8 cellular contexts compared by ENCODE assay signal in the genomic region with DNA sequence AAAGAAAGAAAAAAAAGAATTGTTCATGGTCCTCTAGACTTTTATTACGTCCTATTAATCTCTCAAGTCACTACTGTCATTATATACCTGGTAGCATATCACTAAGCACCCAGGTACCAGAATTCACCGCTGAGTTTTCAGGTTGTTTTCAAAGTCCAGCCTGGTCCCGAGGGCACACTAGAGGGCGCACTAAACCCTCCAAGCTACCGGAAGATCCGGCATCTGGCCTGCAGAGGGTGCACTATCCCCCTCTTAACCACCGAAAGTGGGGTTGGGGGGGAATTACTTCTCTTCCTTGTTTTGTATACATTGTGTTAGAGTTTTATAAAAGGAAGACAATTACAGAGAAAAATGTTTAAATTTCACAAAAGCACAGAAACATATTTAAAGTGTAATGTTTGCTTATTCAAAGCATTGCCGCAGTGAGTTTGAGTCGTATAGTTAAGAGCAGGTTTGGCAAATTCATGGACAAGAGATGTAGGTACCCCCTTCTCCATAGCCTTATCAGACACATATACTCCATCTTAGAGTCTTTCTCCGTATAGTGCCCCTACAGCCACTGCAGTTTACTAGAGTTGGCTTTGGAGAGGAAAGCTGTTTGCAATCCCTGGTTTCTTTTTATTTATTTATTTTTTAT. TPM values are rescaled to one million over a fixed set of nuclear protein-coding genes. Genes with fewer than 3 reads are reported as not detected.
DNase-seq lines count a peak whose midpoint lies in the region; ATAC-seq, FAIRE-seq and TF ChIP-seq lines count a peak whose summit lies in the region.

No MANE protein-coding gene starts in this region.

- no peak overlapping the region for H2AFZ ChIP-seq in parathyroid adenoma

- H3K27ac ChIP-seq in parathyroid adenoma: no peak overlapping the region
- H3K27ac ChIP-seq in transverse colon: no peak overlapping the region

- in situ Hi-C loops in transverse colon (cut with MboI; ENCODE audit: low pct_ligation_motif_present in 1 of 4, low pct_unique_long_range_greater_than_20kb in 1 of 4, low sequenced_read_pairs in 3 of 4): no loop called here

- H3K4me1 ChIP-seq in parathyroid adenoma: peaks cover 18% of the 10 kb centered on the region
- no peaks in the 10 kb centered on the region for H3K4me1 ChIP-seq in transverse colon

- intact Hi-C loops in transverse colon (cut with DNase I; ENCODE audit: low total_unique reads): no loop called here

- H3K4me3 Mint-ChIP-seq in activated T-cell treated with anti-CD3 and anti-CD28 coated beads, Interleukin-2, amount 50 U/mL, for 72 hours: no peak overlapping the region

- H3K27me3 ChIP-seq in parathyroid adenoma (ENCODE audit: control insufficient read depth, insufficient read depth, low read length): no peaks in the 10 kb centered on the region
- no peaks in the 10 kb centered on the region for H3K27me3 ChIP-seq in transverse colon

- no peak for TF ChIP-seq POLR2A in transverse colon (IDR thresholded peaks at IDR 0.05)

- peak; percentile 47 for FAIRE-seq in RCC 7860 (lab: Jason Lieb, UNC)

- H3K9me3 ChIP-seq in parathyroid adenoma (ENCODE audit: control insufficient read depth, low read length) (no peaks in the 10 kb centered on the region), transverse colon (no peaks in the 10 kb centered on the region)

- no peak overlapping the region for H3K4me2 ChIP-seq in parathyroid adenoma (ENCODE audit: low read length)

- H3K9ac ChIP-seq in parathyroid adenoma: no peak overlapping the region

- DNase-seq in GDM1 (lab: John Stamatoyannopoulos, UW) (peak; percentile 60), RCC 7860 (ENCODE audit: low spot score) (peak; percentile 59), fibroblast of the conjunctiva (ENCODE audit: low read depth) (peak; percentile 66), transverse colon (peak; percentile 81)
- peak; percentile 78 for DNase-seq in Jurkat, Clone E6-1 (ENCODE audit: low read depth, low spot score)
- peak; percentile 80 to 82 for DNase-seq in activated T-cell treated with anti-CD3 and anti-CD28 coated beads, Interleukin-2, amount 50 U/mL, for 72 hours

- H3K9me3 Mint-ChIP-seq in activated T-cell treated with anti-CD3 and anti-CD28 coated beads, Interleukin-2, amount 50 U/mL, for 72 hours: no peaks in the 10 kb centered on the region

- no peak overlapping the region for H3K27ac Mint-ChIP-seq in activated T-cell treated with anti-CD3 and anti-CD28 coated beads, Interleukin-2, amount 50 U/mL, for 72 hours

- 27 to 46% methylated on average over 6 to 10 of the region's 10 CpGs for WGBS in transverse colon (ENCODE audit: low coverage in 1 of 2), 2 donors

- H3K36me3 ChIP-seq in parathyroid adenoma (ENCODE audit: control insufficient read depth, insufficient read depth, low read length): no peaks in the 10 kb centered on the region
- H3K36me3 ChIP-seq in transverse colon: no peaks in the 10 kb centered on the region

- peak; percentile 98 for TF ChIP-seq CTCF in parathyroid adenoma (IDR thresholded peaks at IDR 0.05)
- TF ChIP-seq CTCF in transverse colon (IDR thresholded peaks at IDR 0.05): peak; percentile 90 to 96 (median 92)

- H3K36me3 Mint-ChIP-seq in activated T-cell treated with anti-CD3 and anti-CD28 coated beads, Interleukin-2, amount 50 U/mL, for 72 hours (ENCODE audit: insufficient read depth in 2 of 2): no peaks in the 10 kb centered on the region

- H3K4me3 ChIP-seq in Jurkat, Clone E6-1 (ENCODE audit: low read length): no peak overlapping the region
- H3K4me3 ChIP-seq in parathyroid adenoma (ENCODE audit: low read depth, low read length) (no peak overlapping the region), transverse colon (no peak overlapping the region)

- H3K27me3 Mint-ChIP-seq in activated T-cell treated with anti-CD3 and anti-CD28 coated beads, Interleukin-2, amount 50 U/mL, for 72 hours (ENCODE audit: low read depth): peaks cover 5% of the 10 kb centered on the region

- no peaks in the 10 kb centered on the region for H3K79me2 ChIP-seq in parathyroid adenoma

- peak; percentile 96 for ATAC-seq in GM21786 (IDR thresholded peaks at IDR 0.05; ENCODE audit: unreplicated experiment)
- ATAC-seq in activated T-cell treated with anti-CD3 and anti-CD28 coated beads, Interleukin-2, amount 50 U/mL, for 72 hours (replicated peaks in 1 of 2): peak; percentile 92 to 95

- no peak for TF ChIP-seq EP300 in transverse colon (IDR thresholded peaks at IDR 0.05; ENCODE audit: low read depth)

- H3K4me1 Mint-ChIP-seq in activated T-cell treated with anti-CD3 and anti-CD28 coated beads, Interleukin-2, amount 50 U/mL, for 72 hours (ENCODE audit: low read depth): peaks cover 12% of the 10 kb centered on the region

RNA-seq across cellular contexts. Expression of gene MOGAT1, which starts 19.2 kb away (rescaled TPM):
- not detected for polyA plus RNA-seq in Jurkat, Clone E6-1 (2012; ENCODE audit: insufficient read depth, insufficient read length)
- total RNA-seq in activated T-cell treated with anti-CD3 and anti-CD28 coated beads, Interleukin-2, amount 50 U/mL, for 72 hours: not detected
- under 1 TPM in 1 of 4 donors, not detected in 3; 0.80 TPM for total RNA-seq in transverse colon

RNA-seq across cellular contexts. Expression of gene FARSB, which starts 34.8 kb away (rescaled TPM):
- polyA plus RNA-seq in Jurkat, Clone E6-1 (2012; ENCODE audit: insufficient read depth, insufficient read length): 68.7 TPM
- total RNA-seq in activated T-cell treated with anti-CD3 and anti-CD28 coated beads, Interleukin-2, amount 50 U/mL, for 72 hours: 10 to 100 TPM; 31.5 to 46.3 TPM
- total RNA-seq in transverse colon: 10 to 100 TPM in 2 of 4 donors, 1 to 10 TPM in 2; 7.2 to 18.6 (median 9.5) TPM
